ENCODE assay signal across 1 cellular context in genomic region chr11:123742778-123743177, GRCh38.
TF ChIP-seq lines count a peak whose summit lies in the region.

No MANE protein-coding gene starts in this region.

TF ChIP-seq in SK-N-SH, 30 proteins besides CTCF, POLR2A, EP300 and RAD21 (continued from another document):
- TF ChIP-seq USF1 (IDR thresholded peaks at IDR 0.05; ENCODE audit: borderline replicate concordance, low read depth): no peak
- TF ChIP-seq NFIC (IDR thresholded peaks at IDR 0.05; ENCODE audit: borderline replicate concordance): no peak
- TF ChIP-seq FOXM1 (IDR thresholded peaks at IDR 0.05; ENCODE audit: low read depth): no peak
- no peak for TF ChIP-seq FOXJ3 (CRISPR knock-in tag; IDR thresholded peaks at IDR 0.05)
- TF ChIP-seq PBX3 (IDR thresholded peaks at IDR 0.05): no peak
- TF ChIP-seq ELF1 (IDR thresholded peaks at IDR 0.05): no peak
- TF ChIP-seq MAX (IDR thresholded peaks at IDR 0.05; ENCODE audit: low read depth): no peak
- TF ChIP-seq EZH2phosphoT487 (IDR thresholded peaks at IDR 0.05; ENCODE audit: borderline replicate concordance, low read depth): no peak
- TF ChIP-seq MEF2A (IDR thresholded peaks at IDR 0.05; ENCODE audit: borderline replicate concordance, low read depth): no peak
- TF ChIP-seq TEAD4 (IDR thresholded peaks at IDR 0.05; ENCODE audit: borderline replicate concordance, insufficient read depth): no peak
- no peak for TF ChIP-seq TAF1 (IDR thresholded peaks at IDR 0.05; ENCODE audit: borderline replicate concordance, low read depth, low read length)
